In genomic region chr14:76271371-76271770, GRCh38 we compare ENCODE assay signal across 16 cellular contexts.
DNase-seq lines count a peak whose midpoint lies in the region; ATAC-seq and TF ChIP-seq lines count a peak whose summit lies in the region.
"Had no signal": no experiment of that assay in that cellular context is flagged by ENCODE, and none has a peak within 500 bp of the region (broad histone marks: within the 10 kb centered on the region; RNA-seq: fewer than 3 reads in every experiment).

No MANE protein-coding gene starts in this region.

- H3K36me3 ChIP-seq in WERI-Rb-1 (no peaks in the 10 kb centered on the region), mucosa of descending colon (ENCODE audit: low read depth) (no peaks in the 10 kb centered on the region)
- H3K36me3 ChIP-seq: BLaER1, HAP-1 had no signal

- H3K27ac ChIP-seq in WERI-Rb-1, result no peak overlapping the region
- no peak overlapping the region for H3K27ac ChIP-seq in RWPE1
- H3K27ac ChIP-seq: BLaER1 had no signal

- H3K4me3 ChIP-seq in WERI-Rb-1 (ENCODE audit: low read depth, low read length) (peak overlapping the region; percentile 13), mucosa of descending colon (no peak overlapping the region)
- H3K4me3 ChIP-seq: BLaER1, GM12878, HAP-1 had no signal

- H3K4me1 ChIP-seq in mucosa of descending colon (ENCODE audit: low read depth), result no peaks in the 10 kb centered on the region
- H3K4me1 ChIP-seq: HAP-1 had no signal

- POLR2A ChIA-PET in RWPE1 (lab: Yijun Ruan, JAX; ENCODE audit: low non-redundant PET), result no interaction called here

- CTCF ChIA-PET in RWPE1 (lab: Yijun Ruan, JAX), result no interaction called here

- TF ChIP-seq CTCF in WERI-Rb-1 (IDR thresholded peaks at IDR 0.05; ENCODE audit: low read depth, low read length) (no peak), mucosa of descending colon (IDR thresholded peaks at IDR 0.05) (no peak), RWPE1 (conservative IDR thresholded peaks at IDR 0.05; ENCODE audit: low read depth) (no peak)

- intact Hi-C loops in head of caudate nucleus (cut with DNase I), result no loop called here
- intact Hi-C loops in mucosa of descending colon (cut with DNase I, micrococcal nuclease), result no loop called here

- H3K27me3 ChIP-seq in WERI-Rb-1 (ENCODE audit: insufficient read depth, low read depth, severe bottlenecking), result no peaks in the 10 kb centered on the region
- H3K27me3 ChIP-seq: BLaER1 had no signal

- DNase-seq in NCI-H82 (lab: John Stamatoyannopoulos, UW), result peak; percentile 37
- DNase-seq in NCI-H82 treated with DMSO at 0.1 percent for 48 hours (lab: John Stamatoyannopoulos, UW; ENCODE audit: unreplicated experiment), result no peak
- no peak for DNase-seq in WERI-Rb-1
- peak in 24 of 42 donors; percentile 4 to 69 (median 32) for DNase-seq in head of caudate nucleus
- DNase-seq in mucosa of descending colon, result no peak
- no peak for DNase-seq in RWPE1 (ENCODE audit: low spot score)
- DNase-seq: 8988T; CD4-positive, alpha-beta memory T cell; DMS53; DND-41; EL had no signal

- H3K9me3 ChIP-seq in WERI-Rb-1 (ENCODE audit: severe bottlenecking) (no peaks in the 10 kb centered on the region), mucosa of descending colon (no peaks in the 10 kb centered on the region)
- H3K9me3 ChIP-seq: BLaER1, HAP-1 had no signal

- ATAC-seq in mucosa of descending colon (no peak), GM18519 (IDR thresholded peaks at IDR 0.05; ENCODE audit: low FRiP score, unreplicated experiment) (no peak)
- ATAC-seq: GM12878, HepG2 had no signal

Comparison
In these comparisons a context has a peak if more than half of its experiments do, and no peak if none do; other contexts are left out.
1. DNase-seq: peak in NCI-H82 (single experiment) and head of caudate nucleus (24 of 42); none in NCI-H82 treated with DMSO at 0.1 percent for 48 hours (single experiment), WERI-Rb-1 (single experiment), mucosa of descending colon (0 of 3) and RWPE1 (single experiment).